In genomic region chr4:40731792-40732245, GRCh38 we compare ENCODE assay signal across 9 cellular contexts. TPM values are rescaled to one million over a fixed set of nuclear protein-coding genes. Genes with fewer than 3 reads are reported as not detected.
A peak's percentile ranks its signal among the peaks of the same experiment; 100 is the strongest.
DNase-seq lines count a peak whose midpoint lies in the region; ATAC-seq and TF ChIP-seq lines count a peak whose summit lies in the region.
"Had no signal": no experiment of that assay in that cellular context is flagged by ENCODE, and none has a peak within 500 bp of the region (broad histone marks: within the 10 kb centered on the region; RNA-seq: fewer than 3 reads in every experiment).

No MANE protein-coding gene starts in this region.

- H3K27me3 ChIP-seq in heart left ventricle (no peaks in the 10 kb centered on the region), osteoblast (ENCODE audit: insufficient read depth, low read length) (peaks cover 6% of the 10 kb centered on the region)

- 9 to 17% (median 10%) methylated on average over 6 of the region's 6 CpGs for WGBS in heart left ventricle, 4 donors

- peak overlapping the region in 5 of 12 donors; percentile 33 to 92 (median 60) for H3K27ac ChIP-seq in heart left ventricle
- no peak overlapping the region for H3K27ac ChIP-seq in osteoblast (ENCODE audit: low read depth, low read length)

- ATAC-seq in HG03097 (IDR thresholded peaks at IDR 0.05; ENCODE audit: low FRiP score, unreplicated experiment) (peak; percentile 55), heart left ventricle (peak; percentile 60 to 82 (median 74)), GM18519 (IDR thresholded peaks at IDR 0.05; ENCODE audit: low FRiP score, unreplicated experiment) (no peak)

- H3K4me2 ChIP-seq in osteoblast (ENCODE audit: insufficient read depth, low read length) = no peak overlapping the region

- no peak overlapping the region for H2AFZ ChIP-seq in osteoblast (ENCODE audit: low read length)

- peak; percentile 29 for DNase-seq in D341Med (ENCODE audit: low spot score)
- peak; percentile 94 for DNase-seq in NCI-H82 treated with DMSO at 0.1 percent for 48 hours (lab: John Stamatoyannopoulos, UW; ENCODE audit: unreplicated experiment)
- peak; percentile 37 to 63 (median 44) for DNase-seq in heart left ventricle
- peak; percentile 50 for DNase-seq in superior temporal gyrus (ENCODE audit: extremely low spot score)
- no peak for DNase-seq in osteoblast (ENCODE audit: insufficient read length, low spot score, missing footprints)
- DNase-seq in HUDEP-2 (lab: John Stamatoyannopoulos, UW; ENCODE audit: unreplicated experiment in 76 of 76) = no peak

- TF ChIP-seq POLR2A in heart left ventricle (IDR thresholded peaks at IDR 0.05) = no peak

- intact Hi-C loops in heart left ventricle (cut with DNase I) = loop anchor here in 6 of 10 donors (5.0 to 10.0 kb wide), 6 partner anchors 160 to 493 kb away; partner anchors contain the start of gene APBB2 (in 1 of the 6)

- H3K79me2 ChIP-seq in osteoblast (ENCODE audit: insufficient read depth, low read length) = no peaks in the 10 kb centered on the region

- H3K4me3 ChIP-seq in heart left ventricle (no peak overlapping the region), osteoblast (ENCODE audit: insufficient read depth, low read length) (no peak overlapping the region)

- peaks cover 0 to 35% (median 0%) of the 10 kb centered on the region in 12 donors for H3K4me1 ChIP-seq in heart left ventricle
- no peaks in the 10 kb centered on the region for H3K4me1 ChIP-seq in osteoblast (ENCODE audit: insufficient read depth, low read length)

- no peak for TF ChIP-seq CTCF in heart left ventricle (IDR thresholded peaks at IDR 0.05)
- no peak for TF ChIP-seq CTCF in osteoblast (IDR thresholded peaks at IDR 0.05; ENCODE audit: extremely low read depth, low read depth, low read length)

- H3K36me3 ChIP-seq in heart left ventricle (no peaks in the 10 kb centered on the region), osteoblast (ENCODE audit: insufficient read depth, low read length) (no peaks in the 10 kb centered on the region)

- H4K20me1 ChIP-seq in osteoblast (ENCODE audit: insufficient read depth, low read length) = no peaks in the 10 kb centered on the region

- H3K9me3 ChIP-seq in heart left ventricle (no peaks in the 10 kb centered on the region), osteoblast (ENCODE audit: low read depth, low read length) (no peaks in the 10 kb centered on the region)

RNA-seq across cellular contexts. Expression of gene NSUN7, which starts 17.9 kb away (rescaled TPM):
- total RNA-seq in heart left ventricle = 1 to 10 TPM in 1 of 9 donors, under 1 TPM in 5, not detected in 3; 0.07 to 1.4 (median 0.25) TPM
- under 1 TPM; 0.04 to 0.11 TPM for polyA plus RNA-seq in heart left ventricle
- total RNA-seq in osteoblast = under 0.01 and 0.29 TPM in 2 replicates
- total RNA-seq: SK-MEL-5 had no signal

Comparison
In these comparisons a context has a peak if more than half of its experiments do, and no peak if none do; other contexts are left out.
1. DNase-seq: peak in D341Med (single experiment), NCI-H82 treated with DMSO at 0.1 percent for 48 hours (single experiment), heart left ventricle (5 of 5) and superior temporal gyrus (single experiment); none in osteoblast (single experiment) and HUDEP-2 (0 of 76).